10 cellular contexts compared by ENCODE assay signal in the genomic region with DNA sequence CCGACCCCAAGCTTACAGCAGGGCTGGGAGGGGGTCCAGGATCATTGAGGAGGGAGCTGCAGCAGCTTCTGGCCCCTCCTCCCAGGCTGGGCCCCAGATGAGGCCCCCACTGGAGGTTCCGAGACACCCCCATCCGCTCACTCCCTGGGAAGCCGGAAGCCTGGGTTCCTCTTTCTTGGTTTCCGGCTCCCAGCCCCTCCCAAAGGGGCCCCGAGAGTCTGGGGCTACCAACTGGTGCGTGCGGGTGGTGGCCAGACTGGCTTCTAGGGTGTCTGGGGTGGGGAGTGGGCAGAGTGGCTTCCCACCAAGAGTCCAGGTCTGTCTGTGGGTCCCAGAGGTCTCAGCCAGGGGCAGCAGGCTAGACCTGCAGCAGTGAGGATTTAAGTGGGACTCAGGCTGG. TPM values are rescaled to one million over a fixed set of nuclear protein-coding genes. Genes with fewer than 3 reads are reported as not detected.
DNase-seq lines count a peak whose midpoint lies in the region; TF ChIP-seq lines count a peak whose summit lies in the region.
"Had no signal": no experiment of that assay in that cellular context is flagged by ENCODE, and none has a peak within 500 bp of the region (broad histone marks: within the 10 kb centered on the region; RNA-seq: fewer than 3 reads in every experiment).

No MANE protein-coding gene starts in this region.

- no peak overlapping the region for H3K4me3 Mint-ChIP-seq in MCF 10A (ENCODE audit: unreplicated experiment)
- H3K4me3 Mint-ChIP-seq: neural crest cell had no signal

- H3K4me1 Mint-ChIP-seq in MCF 10A (ENCODE audit: insufficient read depth, unreplicated experiment), result peaks cover 8% of the 10 kb centered on the region

- H3K27ac ChIP-seq in breast epithelium, result no peak overlapping the region
- H3K27ac ChIP-seq in tibial artery, result peak overlapping the region in 1 of 2 donors; percentile 31

- H3K27me3 ChIP-seq in breast epithelium (no peaks in the 10 kb centered on the region), tibial artery (no peaks in the 10 kb centered on the region)

- H3K4me1 ChIP-seq in breast epithelium (peaks cover 8 to 9% of the 10 kb centered on the region in 2 donors), tibial artery (peaks cover 0 to 41% (median 33%) of the 10 kb centered on the region in 4 donors)

- CTCF ChIA-PET in MCF 10A (lab: Yijun Ruan, JAX), result interaction anchor here (1.0 to 1.5 kb wide), 2 partner anchors 10 to 42 kb away, joined by 4 read pairs; no protein-coding TSS in a partner anchor

- TF ChIP-seq CTCF in breast epithelium (IDR thresholded peaks at IDR 0.05), result no peak
- no peak for TF ChIP-seq CTCF in MCF 10A (IDR thresholded peaks at IDR 0.05; ENCODE audit: unreplicated experiment)
- TF ChIP-seq CTCF in tibial artery (IDR thresholded peaks at IDR 0.05), result no peak

- H3K36me3 Mint-ChIP-seq in MCF 10A (ENCODE audit: insufficient read depth, unreplicated experiment), result no peaks in the 10 kb centered on the region

- H3K27ac Mint-ChIP-seq in MCF 10A (ENCODE audit: low read depth, unreplicated experiment), result no peak overlapping the region

- DNase-seq in breast epithelium (ENCODE audit: low spot score in 2 of 2) (no peak), MCF 10A (ENCODE audit: unreplicated experiment) (no peak), UCSD-AML1 (lab: John Stamatoyannopoulos, UW; ENCODE audit: unreplicated experiment) (peak; percentile 82), cardiac septum (ENCODE audit: low spot score) (peak; percentile 88), tibial artery (no peak), mucosa of gallbladder (ENCODE audit: low spot score) (no peak), NCI-H187 treated with DMSO at 0.1 percent for 48 hours (lab: John Stamatoyannopoulos, UW) (no peak)
- DNase-seq in stimulated activated naive CD4-positive, alpha-beta T cell treated with Interleukin-2 at 50 U/mL for 16 hours (lab: John Stamatoyannopoulos, UW), result no peak
- DNase-seq: NCI-H1436 treated with DMSO at 0.1 percent for 48 hours had no signal

- no peaks in the 10 kb centered on the region for H3K27me3 Mint-ChIP-seq in MCF 10A (ENCODE audit: insufficient read depth, unreplicated experiment)

- H3K36me3 ChIP-seq in breast epithelium (no peaks in the 10 kb centered on the region), tibial artery (peaks cover 0 to 30% (median 22%) of the 10 kb centered on the region in 3 donors)

- BruUV-seq in MCF 10A (replicated peaks; lab: Mats Ljungman, UMichigan), result no TSS peak

- intact Hi-C loops in breast epithelium (cut with DNase I; ENCODE audit: low total_unique reads), result no loop called here
- intact Hi-C loops in MCF 10A (cut with micrococcal nuclease), result no loop called here
- intact Hi-C loops in cardiac septum (cut with DNase I), result no loop called here
- intact Hi-C loops in tibial artery (cut with DNase I; ENCODE audit: low total_unique reads), result no loop called here

- no peaks in the 10 kb centered on the region for H3K9me3 ChIP-seq in breast epithelium
- H3K9me3 ChIP-seq in tibial artery, result no peaks in the 10 kb centered on the region

- H3K4me3 ChIP-seq in breast epithelium, result peak overlapping the region; percentile 60 to 78 (median 72)
- H3K4me3 ChIP-seq in tibial artery, result peak overlapping the region; percentile 65 to 68

- POLR2A ChIA-PET in MCF 10A (lab: Yijun Ruan, JAX), result interaction anchor here (0.9 to 1.3 kb wide), 2 partner anchors 15 to 44 kb away, joined by 3 to 4 read pairs; no protein-coding TSS in a partner anchor

- no peak for TF ChIP-seq POLR2A in breast epithelium (IDR thresholded peaks at IDR 0.05)

- H3K9me3 Mint-ChIP-seq in MCF 10A (ENCODE audit: unreplicated experiment), result no peaks in the 10 kb centered on the region
- H3K9me3 Mint-ChIP-seq: neural crest cell had no signal

RNA-seq across cellular contexts. Expression of a gene that starts 2.2 kb away (rescaled TPM):
- 10 to 100 TPM; 14.7 to 22.2 (median 16.4) TPM for total RNA-seq in breast epithelium
- total RNA-seq in MCF 10A (2022), result 8.2 and 8.8 TPM in 2 replicates
- 3.1 TPM for total RNA-seq in cardiac septum
- total RNA-seq in mucosa of gallbladder, result 18.2 TPM

RNA-seq across cellular contexts. Expression of a gene that starts 2.8 kb away (rescaled TPM):
- total RNA-seq in breast epithelium (1 to 10 TPM; 1.6 to 3.4 (median 2.3) TPM), MCF 10A (2022) (0.12 and 0.15 TPM in 2 replicates), cardiac septum (0.48 TPM), mucosa of gallbladder (1.7 TPM)

RNA-seq across cellular contexts. Expression of a gene that starts 7.1 kb away (rescaled TPM):
- under 1 TPM in 1 of 3 donors, not detected in 2; 0.64 TPM for total RNA-seq in breast epithelium
- total RNA-seq in MCF 10A (2022), result not detected in 2 replicates
- total RNA-seq in cardiac septum, result not detected
- total RNA-seq in mucosa of gallbladder, result not detected
- total RNA-seq: neural crest cell had no signal

RNA-seq across cellular contexts. Expression of a gene that starts 14.1 kb away (rescaled TPM):
- total RNA-seq in breast epithelium, result 10 to 100 TPM; 23.9 to 39.4 (median 26.6) TPM
- total RNA-seq in MCF 10A (2022), result 30.8 and 39.7 TPM in 2 replicates
- 66.0 TPM for total RNA-seq in cardiac septum
- total RNA-seq in mucosa of gallbladder, result 64.2 TPM

RNA-seq across cellular contexts. Expression of a gene that starts 27.7 kb away (rescaled TPM):
- total RNA-seq in breast epithelium (1 to 10 TPM; 1.8 to 8.8 (median 3.2) TPM), MCF 10A (2022) (0.16 and 0.22 TPM in 2 replicates), cardiac septum (67.0 TPM), mucosa of gallbladder (30.1 TPM)
- total RNA-seq: neural crest cell had no signal

Comparison
In these comparisons a context has a peak if more than half of its experiments do, and no peak if none do; other contexts are left out.
1. DNase-seq: peak in UCSD-AML1 (single experiment) and cardiac septum (single experiment); none in breast epithelium (0 of 2), MCF 10A (single experiment), tibial artery (0 of 2), mucosa of gallbladder (single experiment), NCI-H187 treated with DMSO at 0.1 percent for 48 hours (single experiment) and stimulated activated naive CD4-positive, alpha-beta T cell treated with Interleukin-2 at 50 U/mL for 16 hours (single experiment).